In genomic region chr1:89309828-89310227, GRCh38 we compare ENCODE assay signal across 14 cellular contexts. TPM values are rescaled to one million over a fixed set of nuclear protein-coding genes. Genes with fewer than 3 reads are reported as not detected.
DNase-seq lines count a peak whose midpoint lies in the region; ATAC-seq, FAIRE-seq and TF ChIP-seq lines count a peak whose summit lies in the region.
"Had no signal": no experiment of that assay in that cellular context is flagged by ENCODE, and none has a peak within 500 bp of the region (broad histone marks: within the 10 kb centered on the region; RNA-seq: fewer than 3 reads in every experiment).

No MANE protein-coding gene starts in this region.

- TF ChIP-seq POLR2A in A549 (IDR thresholded peaks at IDR 0.05; ENCODE audit: low read length): no peak

- H3K4me1 ChIP-seq in A549 (no peaks in the 10 kb centered on the region), mesenchymal stem cell (ENCODE audit: control insufficient read depth, insufficient read depth, low read depth, low read length) (peaks cover 3% of the 10 kb centered on the region), osteoblast (ENCODE audit: insufficient read depth, low read length) (no peaks in the 10 kb centered on the region)

- H3K27ac Mint-ChIP-seq in activated naive CD8-positive, alpha-beta T cell: peak overlapping the region; percentile 94

- H2AK5ac ChIP-seq in mesenchymal stem cell (ENCODE audit: low read length, severe bottlenecking): no peak overlapping the region

- H3K36me3 Mint-ChIP-seq in activated naive CD8-positive, alpha-beta T cell: peaks cover 7% of the 10 kb centered on the region

- no peak overlapping the region for H3K23ac ChIP-seq in mesenchymal stem cell (ENCODE audit: low read length in 2 of 2)

- peak overlapping the region; percentile 38 for H3K9ac ChIP-seq in mesenchymal stem cell (ENCODE audit: low read length)
- H3K9ac ChIP-seq: BLaER1 had no signal

- no peak overlapping the region for H3K18ac ChIP-seq in mesenchymal stem cell (ENCODE audit: low read depth in 1 of 2, low read length in 2 of 2)

- H3K27ac ChIP-seq in A549: no peak overlapping the region
- H3K27ac ChIP-seq in mesenchymal stem cell (ENCODE audit: low read length, poor library complexity, severe bottlenecking): no peak overlapping the region
- H3K27ac ChIP-seq in osteoblast (ENCODE audit: low read depth, low read length): no peak overlapping the region
- H3K27ac ChIP-seq: BLaER1, SJSA1 had no signal

- no peaks in the 10 kb centered on the region for H3K27me3 Mint-ChIP-seq in activated naive CD8-positive, alpha-beta T cell

- no peak for TF ChIP-seq EP300 in A549 (IDR thresholded peaks at IDR 0.05)

- POLR2A ChIA-PET in A549 (lab: Yijun Ruan, JAX): no interaction called here

- no peak for ATAC-seq in A549

- H3K9me3 ChIP-seq in A549 (no peaks in the 10 kb centered on the region), mesenchymal stem cell (ENCODE audit: control insufficient read depth, low read length) (no peaks in the 10 kb centered on the region), osteoblast (ENCODE audit: low read depth, low read length) (no peaks in the 10 kb centered on the region)
- H3K9me3 ChIP-seq: BLaER1, SJSA1 had no signal

- WGBS in A549 (ENCODE audit: missing lambda C conversion rate): 8% methylated on average over 1 of the region's 1 CpG
- WGBS in mesenchymal stem cell: 88% methylated on average over 1 of the region's 1 CpG

- no peak overlapping the region for H3K4ac ChIP-seq in mesenchymal stem cell (ENCODE audit: low read depth in 1 of 2, low read length in 2 of 2)

- no peak for FAIRE-seq in A549 (lab: Jason Lieb, UNC)

- H2BK12ac ChIP-seq in mesenchymal stem cell (ENCODE audit: low read length in 2 of 2): no peak overlapping the region

- no peak overlapping the region for H2BK15ac ChIP-seq in mesenchymal stem cell (ENCODE audit: low read depth, poor library complexity, severe bottlenecking)

- no peaks in the 10 kb centered on the region for H4K20me1 ChIP-seq in osteoblast (ENCODE audit: insufficient read depth, low read length)
- H4K20me1 ChIP-seq: BLaER1 had no signal

- peaks cover 9% of the 10 kb centered on the region for H3K9me3 Mint-ChIP-seq in activated naive CD8-positive, alpha-beta T cell (ENCODE audit: low read depth)

- no peak overlapping the region for H3K14ac ChIP-seq in mesenchymal stem cell (ENCODE audit: low read length in 2 of 2)

- no peak overlapping the region for H4K91ac ChIP-seq in mesenchymal stem cell (ENCODE audit: low read length)

- no peak overlapping the region for H2AFZ ChIP-seq in mesenchymal stem cell (ENCODE audit: low read depth, low read length)
- H2AFZ ChIP-seq in osteoblast (ENCODE audit: low read length): no peak overlapping the region

- TF ChIP-seq RAD21 in A549 (conservative IDR thresholded peaks at IDR 0.05 in 1 of 2, IDR thresholded peaks at IDR 0.05 in 1 of 2): no peak

- no peaks in the 10 kb centered on the region for H3K36me3 ChIP-seq in mesenchymal stem cell (ENCODE audit: control insufficient read depth in 1 of 2, insufficient read depth in 2 of 2, low read depth in 1 of 2, low read length in 2 of 2)
- H3K36me3 ChIP-seq in osteoblast (ENCODE audit: insufficient read depth, low read length): no peaks in the 10 kb centered on the region
- H3K36me3 ChIP-seq: BLaER1, SJSA1 had no signal

- H3K4me1 Mint-ChIP-seq in activated naive CD8-positive, alpha-beta T cell (ENCODE audit: low read depth): peaks cover 56% of the 10 kb centered on the region

- H3K79me1 ChIP-seq in mesenchymal stem cell (replicated peaks; ENCODE audit: low read length, poor library complexity, severe bottlenecking): no peaks in the 10 kb centered on the region

- CTCF ChIA-PET in A549 (lab: Yijun Ruan, JAX): interaction anchor here (0.7 kb wide), 1 partner anchor 241 kb away, joined by 3 read pairs; no protein-coding TSS in a partner anchor

- H2BK5ac ChIP-seq in mesenchymal stem cell (ENCODE audit: low read depth, low read length, poor library complexity, severe bottlenecking): no peak overlapping the region

- no peak overlapping the region for H4K8ac ChIP-seq in mesenchymal stem cell (ENCODE audit: low read length)

- H3K4me3 ChIP-seq in A549: no peak overlapping the region
- H3K4me3 ChIP-seq in mesenchymal stem cell (ENCODE audit: insufficient read depth in 1 of 2, low read depth in 1 of 2, low read length in 2 of 2): peak overlapping the region in 1 of 2 experiments; percentile 25
- no peak overlapping the region for H3K4me3 ChIP-seq in osteoblast (ENCODE audit: insufficient read depth, low read length)
- H3K4me3 ChIP-seq: BLaER1, SJSA1 had no signal

- H3K4me3 Mint-ChIP-seq in activated naive CD8-positive, alpha-beta T cell: peak overlapping the region; percentile 55

- no peaks in the 10 kb centered on the region for H3K27me3 ChIP-seq in mesenchymal stem cell (ENCODE audit: control insufficient read depth in 1 of 2, insufficient read depth in 1 of 2, low read length in 2 of 2)
- H3K27me3 ChIP-seq in osteoblast (ENCODE audit: insufficient read depth, low read length): no peaks in the 10 kb centered on the region
- H3K27me3 ChIP-seq: BLaER1, SJSA1 had no signal

- TF ChIP-seq CTCF in A549 (IDR thresholded peaks at IDR 0.05) (no peak), osteoblast (IDR thresholded peaks at IDR 0.05; ENCODE audit: extremely low read depth, low read depth, low read length) (no peak)

- H3K79me2 ChIP-seq in osteoblast (ENCODE audit: insufficient read depth, low read length): no peaks in the 10 kb centered on the region

- H2BK120ac ChIP-seq in mesenchymal stem cell (ENCODE audit: low read depth, low read length): no peak overlapping the region

- H3K4me2 ChIP-seq in A549 (no peak overlapping the region), mesenchymal stem cell (ENCODE audit: low read length, poor library complexity, severe bottlenecking) (no peak overlapping the region), osteoblast (ENCODE audit: insufficient read depth, low read length) (no peak overlapping the region)

- DNase-seq in A549 (ENCODE audit: low read depth in 1 of 2, low spot score in 1 of 2): no peak
- peak; percentile 10 for DNase-seq in DMS53 treated with DMSO at 0.1 percent for 48 hours (lab: John Stamatoyannopoulos, UW; ENCODE audit: unreplicated experiment)
- no peak for DNase-seq in mesenchymal stem cell
- no peak for DNase-seq in COR-L47 (lab: John Stamatoyannopoulos, UW)
- DNase-seq in retina: no peak
- no peak for DNase-seq in osteoblast (ENCODE audit: insufficient read length, low spot score, missing footprints)
- no peak for DNase-seq in dermis blood vessel endothelial cell
- DNase-seq: anterior cingulate cortex; effector CD8-positive, alpha-beta T cell; midbrain; NCI-H526 had no signal

TF ChIP-seq in A549, 52 proteins besides CTCF, POLR2A, EP300 and RAD21:
- TF ChIP-seq HDAC2 (IDR thresholded peaks at IDR 0.05) (no peak), NFE2L2 (conservative IDR thresholded peaks at IDR 0.05; ENCODE audit: low read length) (peak; percentile 20; the same call in 1 of the 2 replicates)

RNA-seq across cellular contexts. Expression of gene GBP5, which starts 37.2 kb away (rescaled TPM):
- 0.04 and 0.07 TPM in 2 replicates for polyA plus RNA-seq in A549 (2011; rRNA removed)
- not detected in 2 replicates for polyA plus RNA-seq in A549 (2012; cell fraction: cytosol; rRNA removed)
- polyA plus RNA-seq in A549 (2012; cell fraction: nucleus; rRNA removed): not detected in 2 replicates
- not detected in 3 replicates for polyA plus RNA-seq in A549 (2017; fragmentation: RNase III; extraction: RNeasy Plus Mini Kit Qiagen cat#74134 plus additional on column Dnase treatment)
- polyA minus RNA-seq in A549 (2011; rRNA and poly(A)+ RNA removed): not detected in 2 replicates
- polyA plus RNA-seq in mesenchymal stem cell (2013, experiment 1 of 2): 0.23 TPM
- 0.22 TPM for polyA plus RNA-seq in mesenchymal stem cell (2013, experiment 2 of 2)
- total RNA-seq in osteoblast: under 0.01 TPM in 2 replicates
- 0.09 and 0.17 TPM in 2 replicates for total RNA-seq in dermis blood vessel endothelial cell

RNA-seq across cellular contexts. Expression of gene GBP6, which starts 54.0 kb away (rescaled TPM):
- polyA plus RNA-seq in A549 (2011; rRNA removed): 0.04 TPM in 1 of 2 replicates, not detected in the other
- polyA plus RNA-seq in A549 (2012; cell fraction: cytosol; rRNA removed): not detected in 2 replicates
- not detected in 2 replicates for polyA plus RNA-seq in A549 (2012; cell fraction: nucleus; rRNA removed)
- polyA plus RNA-seq in A549 (2017; fragmentation: RNase III; extraction: RNeasy Plus Mini Kit Qiagen cat#74134 plus additional on column Dnase treatment): not detected in 3 replicates
- not detected in 2 replicates for polyA minus RNA-seq in A549 (2011; rRNA and poly(A)+ RNA removed)
- polyA plus RNA-seq in mesenchymal stem cell (2013, experiment 1 of 2): 0.01 TPM
- polyA plus RNA-seq in mesenchymal stem cell (2013, experiment 2 of 2): 0.01 TPM
- not detected in 2 replicates for total RNA-seq in osteoblast
- total RNA-seq in dermis blood vessel endothelial cell: under 0.01 TPM in 1 of 2 replicates, not detected in the other
- total RNA-seq: SJSA1 had no signal
